In genomic region chr7:117673367-117673766, GRCh38 we compare ENCODE assay signal across 9 cellular contexts.
DNase-seq lines count a peak whose midpoint lies in the region; ATAC-seq, FAIRE-seq and TF ChIP-seq lines count a peak whose summit lies in the region.
"Had no signal": no experiment of that assay in that cellular context is flagged by ENCODE, and none has a peak within 500 bp of the region (broad histone marks: within the 10 kb centered on the region; RNA-seq: fewer than 3 reads in every experiment).

No MANE protein-coding gene starts in this region.

- no peaks in the 10 kb centered on the region for H3K9me3 ChIP-seq in MG63
- H3K9me3 ChIP-seq in keratinocyte (ENCODE audit: control insufficient read depth, low read depth, low read length), result no peaks in the 10 kb centered on the region
- H3K9me3 ChIP-seq in stomach, result no peaks in the 10 kb centered on the region
- H3K9me3 ChIP-seq in T-helper 17 cell (ENCODE audit: control insufficient read depth, low read length, poor library complexity, severe bottlenecking), result no peaks in the 10 kb centered on the region

- TF ChIP-seq EP300 in stomach (IDR thresholded peaks at IDR 0.05), result no peak

- no peak for FAIRE-seq in keratinocyte (lab: Jason Lieb, UNC)

- ATAC-seq in HG03520 (IDR thresholded peaks at IDR 0.05; ENCODE audit: unreplicated experiment) (no peak), T-helper 17 cell (no peak)

- H4K20me1 ChIP-seq in keratinocyte (ENCODE audit: control insufficient read depth, extremely low read depth, insufficient read depth, low read length), result no peaks in the 10 kb centered on the region

- no peaks in the 10 kb centered on the region for H3K27me3 Mint-ChIP-seq in T-helper 17 cell

- H3K4me3 Mint-ChIP-seq in T-helper 17 cell, result no peak overlapping the region

- H3K27ac Mint-ChIP-seq in T-helper 17 cell, result no peak overlapping the region

- H3K4me1 Mint-ChIP-seq in T-helper 17 cell, result no peaks in the 10 kb centered on the region

- WGBS in stomach, 5 donors, result 35 to 62% (median 43%) methylated on average over 11 to 14 of the region's 14 CpGs

- H3K9ac ChIP-seq in keratinocyte (ENCODE audit: control insufficient read depth, extremely low read depth, insufficient read depth, low read length), result no peak overlapping the region
- H3K9ac ChIP-seq: KMS-11 had no signal

- H3K4me3 ChIP-seq in MG63 (no peak overlapping the region), keratinocyte (ENCODE audit: control insufficient read depth in 2 of 3, extremely low read depth in 1 of 3, insufficient read depth in 2 of 3, low read depth in 1 of 3, low read length in 3 of 3) (peak overlapping the region in 1 of 3 experiments; percentile 3), stomach (no peak overlapping the region)

- TF ChIP-seq CTCF in keratinocyte (optimal IDR thresholded peaks at IDR 0.05 in 1 of 3, IDR thresholded peaks at IDR 0.05 in 1 of 3, conservative IDR thresholded peaks at IDR 0.05 in 1 of 3; ENCODE audit: extremely low read depth in 1 of 3, insufficient read depth in 2 of 3, low read length in 3 of 3), result no peak
- TF ChIP-seq CTCF in stomach (IDR thresholded peaks at IDR 0.05), result no peak

- H3K36me3 ChIP-seq in MG63, result no peaks in the 10 kb centered on the region
- no peaks in the 10 kb centered on the region for H3K36me3 ChIP-seq in keratinocyte (ENCODE audit: control insufficient read depth in 2 of 2, extremely low read depth in 1 of 2, insufficient read depth in 2 of 2, low read length in 2 of 2)
- H3K36me3 ChIP-seq in stomach, result no peaks in the 10 kb centered on the region

- dilution Hi-C loops in keratinocyte (cut with MboI; ENCODE audit: extremely low pct_ligation_motif_present, low sequenced_read_pairs), result no loop called here

- TF ChIP-seq POLR2A in stomach (IDR thresholded peaks at IDR 0.05), result no peak

- H3K27me3 ChIP-seq in MG63, result no peaks in the 10 kb centered on the region
- H3K27me3 ChIP-seq in keratinocyte (ENCODE audit: control insufficient read depth, extremely low read depth, insufficient read depth, low read length), result peaks cover 7% of the 10 kb centered on the region
- H3K27me3 ChIP-seq in stomach, result peaks cover 0 to 5% (median 0%) of the 10 kb centered on the region in 3 donors

- peak; percentile 11 for DNase-seq in MG63
- peak; percentile 58 for DNase-seq in cerebellar cortex (ENCODE audit: low spot score)
- DNase-seq in keratinocyte (ENCODE audit: low read depth, low spot score), result no peak
- peak; percentile 35 for DNase-seq in stomach
- DNase-seq in stimulated activated CD4-positive, alpha-beta T cell treated with anti-CD3 and anti-CD28 coated beads, Interleukin-15, amount 100 ng/mL, for 24 hours, result no peak
- no peak for DNase-seq in T-helper 17 cell
- no peak for DNase-seq in COR-L47 (lab: John Stamatoyannopoulos, UW)

- H3K27ac ChIP-seq in keratinocyte (ENCODE audit: control insufficient read depth, insufficient read depth, low read length) (no peak overlapping the region), stomach (peak overlapping the region in 1 of 5 donors; percentile 11)
- H3K27ac ChIP-seq: KMS-11 had no signal

- peak overlapping the region; percentile 79 for H2AFZ ChIP-seq in keratinocyte (ENCODE audit: control insufficient read depth, low read length)

- H3K4me2 ChIP-seq in keratinocyte (ENCODE audit: control insufficient read depth, extremely low read depth, insufficient read depth, low read depth, low read length), result peak overlapping the region; percentile 48
- H3K4me2 ChIP-seq: KMS-11 had no signal

- no peaks in the 10 kb centered on the region for H3K9me1 ChIP-seq in keratinocyte (ENCODE audit: control insufficient read depth, extremely low read depth, insufficient read depth, low read length)

- intact Hi-C loops in stomach (cut with DNase I; ENCODE audit: low total_unique reads), result no loop called here

- H3K4me1 ChIP-seq in keratinocyte (ENCODE audit: control insufficient read depth, extremely low read depth, insufficient read depth, low read length) (peaks cover 6% of the 10 kb centered on the region), stomach (peaks cover 0 to 15% (median 0%) of the 10 kb centered on the region in 4 donors)

- no peaks in the 10 kb centered on the region for H3K36me3 Mint-ChIP-seq in T-helper 17 cell (ENCODE audit: low read depth)

- H3K79me2 ChIP-seq in keratinocyte (ENCODE audit: control insufficient read depth, insufficient read depth, low read length), result no peaks in the 10 kb centered on the region

Comparison
In these comparisons a context has a peak if more than half of its experiments do, and no peak if none do; other contexts are left out.
1. DNase-seq: peak in MG63 (single experiment), cerebellar cortex (single experiment) and stomach (single experiment); none in keratinocyte (single experiment), stimulated activated CD4-positive, alpha-beta T cell treated with anti-CD3 and anti-CD28 coated beads, Interleukin-15, amount 100 ng/mL, for 24 hours (single experiment), T-helper 17 cell (0 of 3) and COR-L47 (single experiment).